In genomic region chr16:89012622-89012995, GRCh38 we compare ENCODE assay signal across 21 cellular contexts. TPM values are rescaled to one million over a fixed set of nuclear protein-coding genes. Genes with fewer than 3 reads are reported as not detected.
DNase-seq lines count a peak whose midpoint lies in the region; ATAC-seq and TF ChIP-seq lines count a peak whose summit lies in the region.
"Had no signal": no experiment of that assay in that cellular context is flagged by ENCODE, and none has a peak within 500 bp of the region (broad histone marks: within the 10 kb centered on the region; RNA-seq: fewer than 3 reads in every experiment).

No MANE protein-coding gene starts in this region.

- no peaks in the 10 kb centered on the region for H3F3A ChIP-seq in PC-9 (ENCODE audit: insufficient read depth, low read depth)

- H3K9me2 ChIP-seq in PC-9 (ENCODE audit: insufficient read depth), result no peaks in the 10 kb centered on the region

- CTCF ChIA-PET in PC-9 (lab: Charles Lee), result no interaction called here

- no peak overlapping the region for H3K27ac Mint-ChIP-seq in natural killer cell treated with Interleukin-12 subunit alpha and Interleukin-12 subunit beta and Interleukin-15 and Interleukin-18, amount 100 ng/mL, for 72 hours
- H3K27ac Mint-ChIP-seq in natural killer cell, result no peak overlapping the region
- H3K27ac Mint-ChIP-seq: B cell; CD4-positive, alpha-beta T cell; CD8-positive, alpha-beta T cell had no signal

- intact Hi-C loops in Right ventricle myocardium inferior (cut with DNase I), result no loop called here
- intact Hi-C loops in right cardiac atrium (cut with DNase I), result no loop called here
- intact Hi-C loops in natural killer cell (cut with micrococcal nuclease), result no loop called here
- intact Hi-C loops in posterior vena cava (cut with DNase I), result no loop called here
- intact Hi-C loops in PC-9 (cut with micrococcal nuclease; ENCODE audit: unreplicated experiment), result no loop called here

- H3K27me3 ChIP-seq in right cardiac atrium (ENCODE audit: control insufficient read depth, insufficient read depth), result no peaks in the 10 kb centered on the region
- H3K27me3 ChIP-seq in PC-9 (ENCODE audit: insufficient read depth, low read depth), result peaks cover 44% of the 10 kb centered on the region

- H3K4me1 Mint-ChIP-seq in natural killer cell treated with Interleukin-12 subunit alpha and Interleukin-12 subunit beta and Interleukin-15 and Interleukin-18, amount 100 ng/mL, for 72 hours (ENCODE audit: low read depth in 2 of 2), result peaks cover 9% of the 10 kb centered on the region in 2 donors
- no peaks in the 10 kb centered on the region for H3K4me1 Mint-ChIP-seq in natural killer cell
- H3K4me1 Mint-ChIP-seq: B cell had no signal

- no peak overlapping the region for H3K4me2 ChIP-seq in PC-9
- H3K4me2 ChIP-seq: A549; BLaER1 treated with 17β-estradiol and CSF1 and Interleukin-3, amounts not matched to agents 10 nM and 100 nM had no signal

- peaks cover 12% of the 10 kb centered on the region for H3K9me3 Mint-ChIP-seq in natural killer cell treated with Interleukin-12 subunit alpha and Interleukin-12 subunit beta and Interleukin-15 and Interleukin-18, amount 100 ng/mL, for 72 hours
- H3K9me3 Mint-ChIP-seq in natural killer cell, result peaks cover 0 to 4% of the 10 kb centered on the region in 2 donors
- H3K9me3 Mint-ChIP-seq: CD8-positive, alpha-beta T cell had no signal

- H3K27ac ChIP-seq in right cardiac atrium (ENCODE audit: low read length), result no peak overlapping the region
- no peak overlapping the region for H3K27ac ChIP-seq in PC-9
- H3K27ac ChIP-seq: 22Rv1; A549; BLaER1 treated with 17β-estradiol and CSF1 and Interleukin-3, amounts not matched to agents 10 nM and 100 nM; C4-2B had no signal

- H3K4me3 Mint-ChIP-seq in natural killer cell treated with Interleukin-12 subunit alpha and Interleukin-12 subunit beta and Interleukin-15 and Interleukin-18, amount 100 ng/mL, for 72 hours, result no peak overlapping the region
- H3K4me3 Mint-ChIP-seq in natural killer cell, result no peak overlapping the region
- H3K4me3 Mint-ChIP-seq: B cell; CD4-positive, alpha-beta T cell; CD8-positive, alpha-beta T cell had no signal

- no TSS peak for BruUV-seq in PC-9 (replicated peaks; lab: Mats Ljungman, UMichigan)

- H3K36me3 ChIP-seq in PC-9 (ENCODE audit: low read depth), result no peaks in the 10 kb centered on the region
- H3K36me3 ChIP-seq: BLaER1 treated with 17β-estradiol and CSF1 and Interleukin-3, amounts not matched to agents 10 nM and 100 nM had no signal

- DNase-seq in Right ventricle myocardium inferior (ENCODE audit: missing footprints) (peak; percentile 15), right cardiac atrium (no peak), natural killer cell (no peak), posterior vena cava (ENCODE audit: low spot score) (peak; percentile 55), PC-9 (no peak)
- peak; percentile 22 for DNase-seq in natural killer cell treated with Interleukin-12 subunit alpha and Interleukin-12 subunit beta and Interleukin-15 and Interleukin-18, amount 100 ng/mL, for 72 hours (ENCODE audit: low spot score)
- DNase-seq in effector CD4-positive, alpha-beta T cell, result no peak
- DNase-seq: AML-193; Caco-2; Calu3; CD4-positive, alpha-beta T cell; CD8-positive, alpha-beta T cell; DMS79 treated with DMSO at 0.1 percent for 48 hours; GF-D8 had no signal

- no peaks in the 10 kb centered on the region for H3K9me3 ChIP-seq in right cardiac atrium (ENCODE audit: control insufficient read depth, low read length)
- H3K9me3 ChIP-seq in PC-9 (ENCODE audit: insufficient read depth, low read depth), result no peaks in the 10 kb centered on the region
- H3K9me3 ChIP-seq: Caco-2 had no signal

- no peak for TF ChIP-seq CTCF in natural killer cell (IDR thresholded peaks at IDR 0.05)
- no peak for TF ChIP-seq CTCF in PC-9 (conservative IDR thresholded peaks at IDR 0.05)

- POLR2A ChIA-PET in PC-9 (lab: Charles Lee; ENCODE audit: unreplicated experiment), result no interaction called here

- no peaks in the 10 kb centered on the region for H3K79me2 ChIP-seq in PC-9 (ENCODE audit: low read depth)

- H2AFZ ChIP-seq in PC-9, result no peak overlapping the region

- WGBS in right cardiac atrium, result 84% methylated on average over 2 of the region's 2 CpGs

- peaks cover 14 to 21% of the 10 kb centered on the region in 2 donors for H3K27me3 Mint-ChIP-seq in natural killer cell treated with Interleukin-12 subunit alpha and Interleukin-12 subunit beta and Interleukin-15 and Interleukin-18, amount 100 ng/mL, for 72 hours
- peaks cover 7 to 9% of the 10 kb centered on the region in 2 donors for H3K27me3 Mint-ChIP-seq in natural killer cell (ENCODE audit: low read depth in 2 of 2)

- ATAC-seq in Right ventricle myocardium inferior, result no peak
- ATAC-seq in right cardiac atrium, result no peak
- ATAC-seq in natural killer cell treated with Interleukin-12 subunit alpha and Interleukin-12 subunit beta and Interleukin-15 and Interleukin-18, amount 100 ng/mL, for 72 hours, result no peak
- ATAC-seq in natural killer cell, result no peak
- ATAC-seq: A549; CD8-positive, alpha-beta T cell had no signal

- no peaks in the 10 kb centered on the region for H4K20me1 ChIP-seq in PC-9 (ENCODE audit: insufficient read depth)

- H3K4me3 ChIP-seq in right cardiac atrium (ENCODE audit: low read length), result no peak overlapping the region
- H3K4me3 ChIP-seq in PC-9, result no peak overlapping the region
- H3K4me3 ChIP-seq: A549; BLaER1 treated with 17β-estradiol and CSF1 and Interleukin-3, amounts not matched to agents 10 nM and 100 nM had no signal

- H3K4me1 ChIP-seq in right cardiac atrium (ENCODE audit: control insufficient read depth, insufficient read depth, low read length), result no peaks in the 10 kb centered on the region
- H3K4me1 ChIP-seq in PC-9 (replicated peaks; ENCODE audit: insufficient read depth), result no peaks in the 10 kb centered on the region
- H3K4me1 ChIP-seq: A549, Caco-2 had no signal

- H3K36me3 Mint-ChIP-seq in natural killer cell treated with Interleukin-12 subunit alpha and Interleukin-12 subunit beta and Interleukin-15 and Interleukin-18, amount 100 ng/mL, for 72 hours, result peaks cover 7% of the 10 kb centered on the region
- no peaks in the 10 kb centered on the region for H3K36me3 Mint-ChIP-seq in natural killer cell
- H3K36me3 Mint-ChIP-seq: CD8-positive, alpha-beta T cell had no signal

RNA-seq across cellular contexts. Expression of gene CBFA2T3, which starts 35.6 kb away (rescaled TPM):
- 11.1 TPM for total RNA-seq in Right ventricle myocardium inferior
- total RNA-seq in right cardiac atrium, result 1 to 10 TPM; 5.6 to 8.5 (median 6.9) TPM
- 7.3 TPM for polyA plus RNA-seq in right cardiac atrium
- 1 to 10 TPM; 2.3 to 2.9 TPM for total RNA-seq in natural killer cell treated with Interleukin-12 subunit alpha and Interleukin-12 subunit beta and Interleukin-15 and Interleukin-18, amount 100 ng/mL, for 72 hours
- 1 to 10 TPM; 2.5 to 7.8 (median 4.2) TPM for total RNA-seq in natural killer cell
- 1 to 10 TPM; 4.7 to 5.1 TPM for total RNA-seq in posterior vena cava
- total RNA-seq in PC-9 (2021), result 0.88 and 1.0 TPM in 2 replicates
- total RNA-seq: A172, Calu3 had no signal
- polyA plus RNA-seq: BJ had no signal

Comparison
In these comparisons a context has a peak if more than half of its experiments do, and no peak if none do; other contexts are left out.
1. DNase-seq: peak in Right ventricle myocardium inferior (single experiment), natural killer cell treated with Interleukin-12 subunit alpha and Interleukin-12 subunit beta and Interleukin-15 and Interleukin-18, amount 100 ng/mL, for 72 hours (single experiment) and posterior vena cava (single experiment); none in right cardiac atrium (0 of 3), natural killer cell (single experiment), PC-9 (0 of 2) and effector CD4-positive, alpha-beta T cell (single experiment).